ENCODE assay signal across 18 cellular contexts in the genomic region with DNA sequence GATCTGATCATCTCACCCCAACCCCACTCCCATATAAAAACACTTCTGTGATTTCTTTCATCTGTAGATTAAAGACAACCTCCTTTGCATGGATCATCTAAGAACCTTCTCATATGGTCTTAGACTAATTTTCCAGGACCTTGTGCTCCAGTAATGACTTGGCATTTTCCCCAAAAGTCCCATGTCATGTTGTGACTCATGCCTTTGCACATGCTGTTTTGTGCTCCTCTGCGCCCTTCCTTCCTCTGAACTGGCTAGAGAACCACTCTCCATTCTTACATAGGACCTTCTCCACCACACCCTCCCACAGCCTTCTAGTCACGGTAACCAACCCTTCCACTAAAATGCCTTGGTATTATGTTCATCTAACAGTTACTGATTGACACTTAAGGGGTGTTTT.
DNase-seq lines count a peak whose midpoint lies in the region; ATAC-seq, FAIRE-seq and TF ChIP-seq lines count a peak whose summit lies in the region.
"Had no signal": no experiment of that assay in that cellular context is flagged by ENCODE, and none has a peak within 500 bp of the region (broad histone marks: within the 10 kb centered on the region; RNA-seq: fewer than 3 reads in every experiment).

No MANE protein-coding gene starts in this region.

- H3K79me2 ChIP-seq in H1 (ENCODE audit: control insufficient read depth in 1 of 2, insufficient read depth in 2 of 2, low read length in 2 of 2) = no peaks in the 10 kb centered on the region

- no peaks in the 10 kb centered on the region for H4K20me1 ChIP-seq in IMR-90 (ENCODE audit: insufficient read depth, low read length)
- no peaks in the 10 kb centered on the region for H4K20me1 ChIP-seq in H1 (replicated peaks in 1 of 2; ENCODE audit: control insufficient read depth in 1 of 2, insufficient read depth in 2 of 2, low read length in 2 of 2)

- no peak for FAIRE-seq in H1 (lab: Jason Lieb, UNC)
- FAIRE-seq: colon had no signal

- H3K9me3 Mint-ChIP-seq in nephron progenitor cell (no peaks in the 10 kb centered on the region), glutamatergic neuron (ENCODE audit: unreplicated experiment) (no peaks in the 10 kb centered on the region)

- ATAC-seq in IMR-90 (ENCODE audit: low read depth) = no peak; the same call in 1 of the 2 replicates

- H3K36me3 ChIP-seq in IMR-90 (ENCODE audit: control insufficient read depth, insufficient read depth, low read length) = no peaks in the 10 kb centered on the region
- H3K36me3 ChIP-seq in H1 (ENCODE audit: control insufficient read depth in 2 of 4, insufficient read depth in 4 of 4, low read length in 3 of 4) = no peaks in the 10 kb centered on the region
- H3K36me3 ChIP-seq in vagina = no peaks in the 10 kb centered on the region
- H3K36me3 ChIP-seq: esophagus squamous epithelium, Peyer's patch, stomach had no signal

- no peak overlapping the region for H3K27ac ChIP-seq in IMR-90 (ENCODE audit: insufficient read depth, low read length)
- no peak overlapping the region for H3K27ac ChIP-seq in H1 (ENCODE audit: low read depth, low read length)
- no peak overlapping the region for H3K27ac ChIP-seq in vagina
- H3K27ac ChIP-seq: esophagus squamous epithelium, Peyer's patch, stomach had no signal

- H3K36me3 Mint-ChIP-seq in nephron progenitor cell (ENCODE audit: low read depth) (peaks cover 5% of the 10 kb centered on the region), glutamatergic neuron (ENCODE audit: unreplicated experiment) (no peaks in the 10 kb centered on the region)
- H3K36me3 Mint-ChIP-seq: activated naive CD8-positive, alpha-beta T cell; CD4-positive, alpha-beta memory T cell had no signal

- H3K4me1 ChIP-seq in IMR-90 (ENCODE audit: control insufficient read depth, insufficient read depth, low read length) = peaks cover 5% of the 10 kb centered on the region; the same call in 1 of the 2 replicates
- no peaks in the 10 kb centered on the region for H3K4me1 ChIP-seq in H1 (replicated peaks in 1 of 4; ENCODE audit: control insufficient read depth in 3 of 4, insufficient read depth in 4 of 4, low read length in 3 of 4)
- no peaks in the 10 kb centered on the region for H3K4me1 ChIP-seq in vagina
- H3K4me1 ChIP-seq: esophagus squamous epithelium, Peyer's patch had no signal

- CTCF ChIA-PET in IMR-90 (lab: Yijun Ruan, JAX) (no interaction called here), H1 (lab: Charles Lee; ENCODE audit: partially characterized antibody) (no interaction called here)

- WGBS in IMR-90 (ENCODE audit: extremely low coverage in 2 of 2, insufficient read length in 1 of 2), 2 experiments = 86% methylated on average over 1 of the region's 2 CpGs; no CpG with 5 or more reads in 1 of the 2 experiments
- whole genome bisulfite sequencing in H1 (ENCODE audit: extremely low coverage in 1 of 2, insufficient coverage in 1 of 2, insufficient read length in 1 of 2, insufficient replicate concordance in 2 of 2, low coverage in 1 of 2, low lambda C conversion rate in 2 of 2, missing lambda C conversion rate in 1 of 2), 2 experiments = 85% methylated on average over 2 of the region's 2 CpGs; no CpG with 5 or more reads in 1 of the 2 experiments

- H2AK9ac ChIP-seq in IMR-90 (replicated peaks; ENCODE audit: low read depth, low read length, poor library complexity) = no peak overlapping the region

- H3K18ac ChIP-seq in IMR-90 (ENCODE audit: low read depth, low read length) (no peak overlapping the region), H1 (ENCODE audit: extremely low read depth, low read length) (no peak overlapping the region)

- TF ChIP-seq EP300 in H1 (IDR thresholded peaks at IDR 0.05; ENCODE audit: borderline replicate concordance in 1 of 2, low read depth in 2 of 2, low read length in 2 of 2) = no peak

- no peak overlapping the region for H3K4me3 Mint-ChIP-seq in nephron progenitor cell
- H3K4me3 Mint-ChIP-seq in glutamatergic neuron (ENCODE audit: unreplicated experiment) = no peak overlapping the region
- H3K4me3 Mint-ChIP-seq: activated B cell treated with CpG ODN at 0.5 μM for 24 hours; activated naive CD8-positive, alpha-beta T cell; CD4-positive, alpha-beta memory T cell had no signal

- H4K8ac ChIP-seq in IMR-90 (ENCODE audit: low read depth in 2 of 2, low read length in 2 of 2) (no peak overlapping the region), H1 (ENCODE audit: extremely low read depth, insufficient read depth, low read length) (no peak overlapping the region)

- H2BK120ac ChIP-seq in IMR-90 (ENCODE audit: low read depth, low read length) = no peak overlapping the region
- no peak overlapping the region for H2BK120ac ChIP-seq in H1 (replicated peaks; ENCODE audit: low read depth, low read length)

- peak; percentile 64 for DNase-seq in EL
- peak; percentile 70 for DNase-seq in IMR-90
- DNase-seq in H1 (ENCODE audit: low read depth in 1 of 2, low spot score in 2 of 2) = no peak
- DNase-seq in nephron progenitor cell = no peak
- DNase-seq in GM13977 (ENCODE audit: low spot score) = no peak
- no peak for DNase-seq in NCI-H1417 (lab: John Stamatoyannopoulos, UW)
- DNase-seq in glutamatergic neuron = no peak
- no peak for DNase-seq in vagina (ENCODE audit: extremely low spot score in 2 of 2)
- DNase-seq: activated B cell treated with CpG ODN at 0.5 μM for 24 hours; CD4-positive, alpha-beta memory T cell; esophagus squamous epithelium; mammary epithelial cell; NCI-H1694 treated with DMSO at 0.1 percent for 48 hours; NCI-H524; Peyer's patch; stomach had no signal

- H3K23me2 ChIP-seq in H1 (ENCODE audit: low read depth, low read length) = no peaks in the 10 kb centered on the region

- H3K4me2 ChIP-seq in IMR-90 (ENCODE audit: low read depth, low read length) (no peak overlapping the region), H1 (ENCODE audit: insufficient read depth in 1 of 2, low read depth in 2 of 2, low read length in 2 of 2) (no peak overlapping the region)

- H3K27me3 Mint-ChIP-seq in nephron progenitor cell (ENCODE audit: low read depth, poor library complexity) (no peaks in the 10 kb centered on the region), glutamatergic neuron (ENCODE audit: unreplicated experiment) (no peaks in the 10 kb centered on the region)
- H3K27me3 Mint-ChIP-seq: activated naive CD8-positive, alpha-beta T cell had no signal

- H3K23ac ChIP-seq in IMR-90 (ENCODE audit: low read depth, low read length) (no peak overlapping the region), H1 (ENCODE audit: insufficient read length) (no peak overlapping the region)

- TF ChIP-seq CTCF in IMR-90 (conservative IDR thresholded peaks at IDR 0.05; ENCODE audit: low read depth, low read length) (no peak), H1 (IDR thresholded peaks at IDR 0.05; ENCODE audit: control extremely low read depth in 1 of 3, insufficient read depth in 1 of 3, low read depth in 1 of 3, low read length in 3 of 3) (no peak), nephron progenitor cell (IDR thresholded peaks at IDR 0.05) (no peak), GM13977 (IDR thresholded peaks at IDR 0.05; ENCODE audit: extremely low read depth, insufficient read depth, missing control alignments) (no peak), glutamatergic neuron (IDR thresholded peaks at IDR 0.05; ENCODE audit: partially characterized antibody, unreplicated experiment) (no peak), vagina (IDR thresholded peaks at IDR 0.05) (no peak)

- H2AK5ac ChIP-seq in IMR-90 (ENCODE audit: low read depth, low read length) = no peak overlapping the region
- no peak overlapping the region for H2AK5ac ChIP-seq in H1 (ENCODE audit: low read depth, low read length)

- H2BK15ac ChIP-seq in IMR-90 (ENCODE audit: low read depth, low read length) (no peak overlapping the region), H1 (ENCODE audit: low read length) (no peak overlapping the region)

- H2AFZ ChIP-seq in IMR-90 (replicated peaks; ENCODE audit: low read length, poor library complexity) = no peak overlapping the region
- H2AFZ ChIP-seq in H1 (ENCODE audit: low read length) = no peak overlapping the region

- H4K5ac ChIP-seq in IMR-90 (ENCODE audit: low read depth, low read length) (no peak overlapping the region), H1 (ENCODE audit: insufficient read length, low read depth, low read length) (no peak overlapping the region)

- H2BK12ac ChIP-seq in H1 (ENCODE audit: low read depth, low read length) = no peak overlapping the region

- peaks cover 21% of the 10 kb centered on the region for H3K4me1 Mint-ChIP-seq in nephron progenitor cell
- H3K4me1 Mint-ChIP-seq in glutamatergic neuron (ENCODE audit: low read depth, unreplicated experiment) = no peaks in the 10 kb centered on the region
- H3K4me1 Mint-ChIP-seq: activated B cell treated with CpG ODN at 0.5 μM for 24 hours had no signal

- H4K91ac ChIP-seq in IMR-90 (ENCODE audit: insufficient read depth, low read depth, low read length) = no peak overlapping the region
- H4K91ac ChIP-seq in H1 (replicated peaks; ENCODE audit: insufficient read length, low read length) = no peak overlapping the region

- H3K27me3 ChIP-seq in IMR-90 (ENCODE audit: control insufficient read depth, insufficient read depth, low read length) = no peaks in the 10 kb centered on the region
- H3K27me3 ChIP-seq in H1 (replicated peaks in 1 of 4; ENCODE audit: control insufficient read depth in 3 of 4, extremely low read depth in 1 of 4, insufficient read depth in 3 of 4, low read length in 3 of 4) = no peaks in the 10 kb centered on the region
- H3K27me3 ChIP-seq in vagina = no peaks in the 10 kb centered on the region
- H3K27me3 ChIP-seq: esophagus squamous epithelium, Peyer's patch, stomach had no signal

- no TSS peak for BruUV-seq in IMR-90 (replicated peaks; lab: Mats Ljungman, UMichigan)

- TF ChIP-seq POLR2A in IMR-90 (IDR thresholded peaks at IDR 0.05; ENCODE audit: low read depth, low read length) (no peak), H1 (IDR thresholded peaks at IDR 0.05; ENCODE audit: control extremely low read depth in 1 of 2, low read depth in 2 of 2, low read length in 2 of 2) (no peak), vagina (IDR thresholded peaks at IDR 0.05) (no peak)

- H3K4me3 ChIP-seq in IMR-90 (ENCODE audit: insufficient read depth, low read depth, low read length) (no peak overlapping the region), H1 (ENCODE audit: extremely low read depth in 1 of 4, insufficient read depth in 2 of 4, low read depth in 3 of 4, low read length in 4 of 4) (no peak overlapping the region), vagina (no peak overlapping the region)
- H3K4me3 ChIP-seq: esophagus squamous epithelium, Peyer's patch, stomach had no signal

- TF ChIP-seq RAD21 in IMR-90 (IDR thresholded peaks at IDR 0.05; ENCODE audit: low read length) = no peak
- TF ChIP-seq RAD21 in H1 (IDR thresholded peaks at IDR 0.05 in 1 of 2, conservative IDR thresholded peaks at IDR 0.05 in 1 of 2; ENCODE audit: low read depth in 2 of 2, low read length in 2 of 2) = no peak

- dilution Hi-C loops in IMR-90 (cut with HindIII; ENCODE audit: low sequenced_read_pairs, unreplicated experiment) = no loop called here

- H2BK20ac ChIP-seq in IMR-90 (ENCODE audit: low read depth, low read length) (no peak overlapping the region), H1 (ENCODE audit: low read length) (no peak overlapping the region)

- H3K9ac ChIP-seq in IMR-90 (ENCODE audit: low read depth, low read length) (no peak overlapping the region), H1 (replicated peaks in 1 of 4; ENCODE audit: extremely low read depth in 1 of 4, low read depth in 3 of 4, low read length in 3 of 4) (no peak overlapping the region)

- POLR2A ChIA-PET in IMR-90 (lab: Charles Lee; ENCODE audit: unreplicated experiment) = no interaction called here
- POLR2A ChIA-PET in H1 (lab: Charles Lee; ENCODE audit: partially characterized antibody) = no interaction called here

- no peak overlapping the region for H3K4ac ChIP-seq in IMR-90 (ENCODE audit: low read depth, low read length)
- no peak overlapping the region for H3K4ac ChIP-seq in H1 (replicated peaks; ENCODE audit: insufficient read length, low read depth, low read length)

- H3K27ac Mint-ChIP-seq in nephron progenitor cell (peak overlapping the region; percentile 15), glutamatergic neuron (ENCODE audit: unreplicated experiment) (no peak overlapping the region)
- H3K27ac Mint-ChIP-seq: activated B cell treated with CpG ODN at 0.5 μM for 24 hours; activated naive CD8-positive, alpha-beta T cell had no signal

- intact Hi-C loops in IMR-90 (cut with micrococcal nuclease) (no loop called here), vagina (cut with DNase I) (no loop called here)

- H3K9me1 ChIP-seq in IMR-90 (ENCODE audit: insufficient read depth, low read length) = no peaks in the 10 kb centered on the region

- H3K9me3 ChIP-seq in IMR-90 (ENCODE audit: control insufficient read depth, insufficient read depth, low read length) (no peaks in the 10 kb centered on the region), H1 (ENCODE audit: insufficient read depth in 2 of 2, low read depth in 1 of 2, low read length in 1 of 2) (no peaks in the 10 kb centered on the region), vagina (no peaks in the 10 kb centered on the region)
- H3K9me3 ChIP-seq: esophagus squamous epithelium, Peyer's patch, stomach had no signal

- H3K79me1 ChIP-seq in IMR-90 (ENCODE audit: low read depth in 1 of 2, low read length in 2 of 2) (no peaks in the 10 kb centered on the region), H1 (ENCODE audit: low read depth, low read length) (no peaks in the 10 kb centered on the region)

- in situ Hi-C loops in IMR-90 (cut with MboI; ENCODE audit: low sequenced_read_pairs) (no loop called here), GM13977 (cut with MboI; ENCODE audit: low pct_unique_long_range_greater_than_20kb, low sequenced_read_pairs, unreplicated experiment) (no loop called here)

- H3K14ac ChIP-seq in IMR-90 (replicated peaks; ENCODE audit: low read depth, low read length) (no peak overlapping the region), H1 (ENCODE audit: insufficient read length) (no peak overlapping the region)

- H2BK5ac ChIP-seq in IMR-90 (ENCODE audit: low read depth, low read length, poor library complexity, severe bottlenecking) (no peak overlapping the region), H1 (ENCODE audit: low read depth, low read length) (no peak overlapping the region)

- H3K56ac ChIP-seq in IMR-90 (ENCODE audit: extremely low read depth, insufficient read depth, low read length) (no peak overlapping the region), H1 (replicated peaks; ENCODE audit: insufficient read length, low read depth, low read length) (no peak overlapping the region)

Comparison
In these comparisons a context has a peak if more than half of its experiments do, and no peak if none do; other contexts are left out.
1. DNase-seq: peak in EL (single experiment) and IMR-90 (single experiment); none in H1 (0 of 2), nephron progenitor cell (single experiment), GM13977 (single experiment), NCI-H1417 (0 of 3), glutamatergic neuron (single experiment) and vagina (0 of 2).